ENCODE assay signal across 1 cellular context in the genomic region with DNA sequence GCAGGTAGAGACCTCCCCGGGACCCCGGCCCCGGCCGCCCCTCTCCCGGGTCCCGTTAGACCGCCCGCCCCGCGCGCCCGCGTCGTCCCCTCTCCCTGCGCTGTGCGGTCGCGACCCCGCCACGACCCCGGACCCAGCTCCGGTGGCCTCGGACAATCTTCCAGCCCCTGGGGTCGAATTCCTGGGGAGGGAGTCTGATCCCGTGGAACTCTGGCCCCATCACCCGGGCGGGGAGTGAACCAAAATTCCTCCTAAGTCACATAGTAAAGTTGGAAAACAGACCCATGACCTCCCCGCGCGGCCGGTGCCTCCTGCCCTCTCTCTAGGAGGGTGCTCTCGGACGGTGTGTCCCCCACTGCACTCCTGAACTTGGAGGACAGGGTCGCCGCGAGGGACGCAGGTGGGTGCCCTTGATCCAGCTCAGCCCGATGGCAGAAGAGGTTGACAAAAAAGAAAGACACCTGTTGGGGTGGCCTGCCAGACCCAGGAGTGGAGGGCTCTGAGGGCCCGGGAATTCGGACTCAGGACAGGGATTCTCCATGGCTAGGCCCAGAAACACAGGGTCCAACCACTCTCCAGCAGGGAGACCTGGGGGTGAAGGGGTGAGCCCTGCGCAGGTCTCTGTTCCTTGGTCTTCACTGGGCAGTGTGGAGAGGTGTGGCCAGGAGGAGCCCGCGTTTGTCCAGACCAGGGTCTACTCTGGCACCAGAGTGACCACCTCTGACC.
TF ChIP-seq lines count a peak whose summit lies in the region.

No MANE protein-coding gene starts in this region.

TF ChIP-seq in HCT116, 20 proteins besides CTCF, POLR2A, EP300 and RAD21 (continued from another document):
- TF ChIP-seq, protein P1, sequence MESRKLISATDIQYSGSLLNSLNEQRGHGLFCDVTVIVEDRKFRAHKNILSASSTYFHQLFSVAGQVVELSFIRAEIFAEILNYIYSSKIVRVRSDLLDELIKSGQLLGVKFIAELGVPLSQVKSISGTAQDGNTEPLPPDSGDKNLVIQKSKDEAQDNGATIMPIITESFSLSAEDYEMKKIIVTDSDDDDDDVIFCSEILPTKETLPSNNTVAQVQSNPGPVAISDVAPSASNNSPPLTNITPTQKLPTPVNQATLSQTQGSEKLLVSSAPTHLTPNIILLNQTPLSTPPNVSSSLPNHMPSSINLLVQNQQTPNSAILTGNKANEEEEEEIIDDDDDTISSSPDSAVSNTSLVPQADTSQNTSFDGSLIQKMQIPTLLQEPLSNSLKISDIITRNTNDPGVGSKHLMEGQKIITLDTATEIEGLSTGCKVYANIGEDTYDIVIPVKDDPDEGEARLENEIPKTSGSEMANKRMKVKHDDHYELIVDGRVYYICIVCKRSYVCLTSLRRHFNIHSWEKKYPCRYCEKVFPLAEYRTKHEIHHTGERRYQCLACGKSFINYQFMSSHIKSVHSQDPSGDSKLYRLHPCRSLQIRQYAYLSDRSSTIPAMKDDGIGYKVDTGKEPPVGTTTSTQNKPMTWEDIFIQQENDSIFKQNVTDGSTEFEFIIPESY (IDR thresholded peaks at IDR 0.05; ENCODE audit: extremely low read depth, insufficient replicate concordance, low read length) = no peak
- TF ChIP-seq JUND (IDR thresholded peaks at IDR 0.05) = no peak
- TF ChIP-seq EGR1 (IDR thresholded peaks at IDR 0.05; ENCODE audit: low read depth) = no peak
- TF ChIP-seq, protein P2, sequence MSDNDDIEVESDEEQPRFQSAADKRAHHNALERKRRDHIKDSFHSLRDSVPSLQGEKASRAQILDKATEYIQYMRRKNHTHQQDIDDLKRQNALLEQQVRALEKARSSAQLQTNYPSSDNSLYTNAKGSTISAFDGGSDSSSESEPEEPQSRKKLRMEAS (IDR thresholded peaks at IDR 0.05) = no peak
